ENCODE assay signal across 8 cellular contexts in the genomic region with DNA sequence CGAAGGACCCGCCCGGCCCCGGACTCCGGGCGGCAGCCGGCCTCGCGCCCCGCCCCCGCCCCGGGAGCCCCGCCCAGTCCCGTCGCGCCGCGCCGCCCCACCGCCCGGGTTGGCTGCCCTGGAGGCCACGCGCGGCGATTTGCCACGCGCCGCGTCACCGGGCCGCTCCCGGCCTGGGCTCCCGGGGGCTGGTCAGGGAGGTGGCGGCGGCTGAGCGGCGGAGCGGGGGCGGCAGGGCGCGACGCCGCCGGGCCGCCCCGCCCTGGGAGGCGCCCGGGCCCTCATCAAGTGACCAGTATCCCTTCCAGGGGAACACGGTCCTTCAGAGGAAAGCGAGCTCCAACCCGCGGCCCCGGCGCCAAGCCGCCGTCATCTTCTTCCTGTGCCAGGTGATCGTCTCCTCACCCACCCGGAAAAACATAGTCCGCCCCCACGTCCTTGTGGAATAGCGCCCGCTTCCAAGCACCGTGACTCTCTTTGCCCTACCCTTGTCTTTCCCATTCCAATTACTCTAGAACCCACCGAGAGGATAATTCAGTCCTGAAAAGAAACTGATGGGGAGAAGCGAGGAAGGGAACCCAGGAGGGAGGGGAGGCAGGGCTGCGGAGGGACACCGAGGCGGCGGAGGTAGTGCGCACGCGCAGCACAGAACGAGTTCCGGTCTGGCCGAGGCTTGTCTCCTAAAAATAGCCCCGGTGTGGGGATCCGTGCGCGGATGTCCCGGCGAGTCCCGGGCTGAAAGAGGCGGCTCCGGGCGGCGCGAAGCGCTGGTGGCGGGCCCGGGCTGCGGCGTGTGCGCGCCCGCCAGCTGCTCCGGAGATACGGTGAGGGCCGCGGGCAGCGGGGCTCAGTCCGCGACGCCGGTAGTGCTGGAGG. TPM values are rescaled to one million over a fixed set of nuclear protein-coding genes. Genes with fewer than 3 reads are reported as not detected.
DNase-seq lines count a peak whose midpoint lies in the region; ATAC-seq, FAIRE-seq and TF ChIP-seq lines count a peak whose summit lies in the region.

MEF2A (plus strand) TSS at position 704 of the 876 bp plus-strand sequence. CDS start 67,136 bp downstream, outside the sequence.

- TF ChIP-seq CTCF in AG09309 (IDR thresholded peaks at IDR 0.05; ENCODE audit: control insufficient read depth, insufficient read depth, low read depth, low read length, missing control alignments) (no peak), keratinocyte (optimal IDR thresholded peaks at IDR 0.05 in 1 of 3, IDR thresholded peaks at IDR 0.05 in 1 of 3, conservative IDR thresholded peaks at IDR 0.05 in 1 of 3; ENCODE audit: extremely low read depth in 1 of 3, insufficient read depth in 2 of 3, low read length in 3 of 3) (no peak)

- H3K9me1 ChIP-seq in keratinocyte (ENCODE audit: control insufficient read depth, extremely low read depth, insufficient read depth, low read length), result no peaks in the 10 kb centered on the region

- peak within 1 kb of the TSS; percentile 97 for H2AFZ ChIP-seq in keratinocyte (ENCODE audit: control insufficient read depth, low read length)

- peaks cover 37% of the 10 kb centered on the region for H3K79me2 ChIP-seq in keratinocyte (ENCODE audit: control insufficient read depth, insufficient read depth, low read length)

- peak within 1 kb of the TSS; percentile 90 for H3K27ac ChIP-seq in keratinocyte (ENCODE audit: control insufficient read depth, insufficient read depth, low read length)

- peak; percentile 65 for ATAC-seq in GM19025 (IDR thresholded peaks at IDR 0.05; ENCODE audit: low read depth, unreplicated experiment)
- peak; percentile 51 for ATAC-seq in HG03280 (IDR thresholded peaks at IDR 0.05; ENCODE audit: unreplicated experiment)

- dilution Hi-C loops in keratinocyte (cut with MboI; ENCODE audit: extremely low pct_ligation_motif_present, low sequenced_read_pairs), result no loop called here

- H3K27me3 ChIP-seq in keratinocyte (ENCODE audit: control insufficient read depth, extremely low read depth, insufficient read depth, low read length), result peaks cover 6% of the 10 kb centered on the region

- H3K9me3 ChIP-seq in keratinocyte (ENCODE audit: control insufficient read depth, low read depth, low read length), result no peaks in the 10 kb centered on the region

- H3K4me2 ChIP-seq in keratinocyte (ENCODE audit: control insufficient read depth, extremely low read depth, insufficient read depth, low read depth, low read length), result peak within 1 kb of the TSS; percentile 86

- H3K36me3 ChIP-seq in keratinocyte (ENCODE audit: control insufficient read depth in 2 of 2, extremely low read depth in 1 of 2, insufficient read depth in 2 of 2, low read length in 2 of 2), result no peaks in the 10 kb centered on the region

- no peaks in the 10 kb centered on the region for H4K20me1 ChIP-seq in keratinocyte (ENCODE audit: control insufficient read depth, extremely low read depth, insufficient read depth, low read length)

- H3K9ac ChIP-seq in keratinocyte (ENCODE audit: control insufficient read depth, extremely low read depth, insufficient read depth, low read length), result peak within 1 kb of the TSS; percentile 94

- peak within 1 kb of the TSS; percentile 97 for H3K4me3 ChIP-seq in AG09309 (ENCODE audit: control insufficient read depth, low read depth, low read length)
- H3K4me3 ChIP-seq in keratinocyte (ENCODE audit: control insufficient read depth in 2 of 3, extremely low read depth in 1 of 3, insufficient read depth in 2 of 3, low read depth in 1 of 3, low read length in 3 of 3), result peak within 1 kb of the TSS; percentile 61 to 95 (median 94)

- peaks cover 11% of the 10 kb centered on the region for H3K4me1 ChIP-seq in keratinocyte (ENCODE audit: control insufficient read depth, extremely low read depth, insufficient read depth, low read length)

- FAIRE-seq in keratinocyte (lab: Jason Lieb, UNC), result no peak

- DNase-seq in AG09309 (ENCODE audit: low read depth) (peak; percentile 87), NCI-H446 treated with DMSO at 0.1 percent for 48 hours (lab: John Stamatoyannopoulos, UW) (peak; percentile 76), cerebellum (ENCODE audit: low spot score) (peak; percentile 90), keratinocyte (ENCODE audit: low read depth, low spot score) (peak; percentile 41)
- DNase-seq in activated CD4-positive, alpha-beta T cell treated with anti-CD3 and anti-CD28 coated beads for 1 hour, result peak; percentile 87
- peak; percentile 80 to 88 (median 87) for DNase-seq in stimulated activated CD4-positive, alpha-beta T cell treated with anti-CD3 and anti-CD28 coated beads, Interleukin-12 subunit alpha, Interleukin-12 subunit beta, amount 100 ng/mL, for 48 hours (ENCODE audit: low read depth in 2 of 3, low spot score in 1 of 3)

RNA-seq across cellular contexts. Expression of gene MEF2A, which starts in this region (rescaled TPM):
- total RNA-seq in cerebellum, result 46.9 TPM
- 17.9 to 29.9 TPM (median 27.4 TPM) in 3 replicates for polyA plus RNA-seq in keratinocyte
- polyA plus RNA-seq in keratinocyte (2011; ENCODE audit: low read depth), result 74.0 TPM
- 13.1 and 20.3 TPM in 2 replicates for polyA plus RNA-seq in keratinocyte (2011; cell fraction: cytosol; rRNA removed)
- polyA plus RNA-seq in keratinocyte (2011; cell fraction: nucleus; rRNA removed), result 45.8 and 49.1 TPM in 2 replicates
- polyA plus RNA-seq in keratinocyte (2012; ENCODE audit: low replicate concordance), result 10.3 and 21.1 TPM in 2 replicates
- polyA minus RNA-seq in keratinocyte, result 25.1 to 36.2 TPM (median 35.7 TPM) in 3 replicates
- 22.4 TPM for polyA minus RNA-seq in keratinocyte (2011; cell fraction: cytosol; rRNA and poly(A)+ RNA removed)
- 32.7 and 55.1 TPM in 2 replicates for polyA minus RNA-seq in keratinocyte (2011; cell fraction: nucleus; rRNA and poly(A)+ RNA removed)

Comparison
In these comparisons a context has a peak if more than half of its experiments do, and no peak if none do; other contexts are left out.
1. Peak in every context shown above with its lines: DNase-seq, ATAC-seq, H3K4me3 ChIP-seq and H3K27ac ChIP-seq.